Comparison of ENCODE assay signal across 11 cellular contexts in the genomic region with DNA sequence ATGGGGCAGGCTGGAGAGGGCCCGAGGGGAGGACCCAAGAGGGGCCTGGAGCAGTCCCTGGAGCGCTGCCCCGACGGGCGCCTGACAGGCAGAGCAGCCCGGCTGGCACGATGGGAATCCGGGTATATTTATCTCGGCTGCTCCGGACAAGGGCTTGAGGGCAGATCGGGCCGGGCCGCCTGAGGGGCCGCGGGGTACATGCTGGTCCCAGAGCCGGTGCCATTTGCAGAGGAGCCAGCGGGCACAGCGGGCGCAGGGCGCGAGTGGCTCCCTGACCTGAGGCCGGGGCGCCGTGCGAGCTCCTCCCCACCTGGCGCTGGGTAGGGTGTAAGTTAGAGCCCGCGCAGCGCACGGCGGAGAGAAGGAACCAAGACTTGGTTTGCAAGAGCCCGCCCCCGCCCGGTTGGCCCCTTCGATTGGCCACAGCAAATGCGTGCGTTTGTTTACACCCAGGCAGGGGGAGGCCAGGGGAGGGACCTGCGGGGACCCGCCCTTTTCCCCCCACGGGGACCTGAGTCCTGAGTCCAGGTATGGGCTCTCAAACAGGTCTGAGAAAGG. TPM values are rescaled to one million over a fixed set of nuclear protein-coding genes. Genes with fewer than 3 reads are reported as not detected.
DNase-seq lines count a peak whose midpoint lies in the region; ATAC-seq lines count a peak whose summit lies in the region.
"Had no signal": no experiment of that assay in that cellular context is flagged by ENCODE, and none has a peak within 500 bp of the region (broad histone marks: within the 10 kb centered on the region; RNA-seq: fewer than 3 reads in every experiment).

No MANE protein-coding gene starts in this region.

- H3K9ac ChIP-seq in adipocyte (ENCODE audit: low read length): no peak overlapping the region
- H3K9ac ChIP-seq in subcutaneous abdominal adipose tissue (ENCODE audit: low read length in 5 of 5): no peak overlapping the region

- peaks cover 52% of the 10 kb centered on the region for H3K27me3 ChIP-seq in adipocyte (replicated peaks; ENCODE audit: control insufficient read depth, insufficient read depth, low read length)
- peaks cover 36 to 57% (median 42%) of the 10 kb centered on the region in 5 donors for H3K27me3 ChIP-seq in subcutaneous abdominal adipose tissue (ENCODE audit: control insufficient read depth in 5 of 5, insufficient read depth in 4 of 5, low read length in 5 of 5)

- ATAC-seq in left colon: peak; percentile 56

- H3K4me3 ChIP-seq in adipocyte (ENCODE audit: low read length) (no peak overlapping the region), subcutaneous abdominal adipose tissue (ENCODE audit: low read depth in 1 of 5, low read length in 5 of 5) (peak overlapping the region in 3 of 5 donors; percentile 40 to 56 (median 42))

- H3K4me1 ChIP-seq in adipocyte (ENCODE audit: control insufficient read depth, insufficient read depth, low read length) (no peaks in the 10 kb centered on the region), subcutaneous abdominal adipose tissue (ENCODE audit: control insufficient read depth in 5 of 5, insufficient read depth in 5 of 5, low read length in 5 of 5) (peaks cover 0 to 21% (median 17%) of the 10 kb centered on the region in 5 donors)

- H3K36me3 ChIP-seq in adipocyte (ENCODE audit: control insufficient read depth, insufficient read depth, low read length, severe bottlenecking): no peaks in the 10 kb centered on the region
- H3K36me3 ChIP-seq in subcutaneous abdominal adipose tissue (ENCODE audit: control insufficient read depth in 5 of 5, insufficient read depth in 5 of 5, low read length in 5 of 5): no peaks in the 10 kb centered on the region

- peak; percentile 17 to 18 for DNase-seq in activated CD4-positive, alpha-beta T cell treated with anti-CD3 and anti-CD28 coated beads for 4 hours
- DNase-seq in activated CD4-positive, alpha-beta T cell treated with anti-CD3 and anti-CD28 coated beads for 1 hour: no peak
- DNase-seq in adipocyte (ENCODE audit: low read depth): peak; percentile 21
- DNase-seq in left colon: peak in 1 of 2 donors; percentile 43
- DNase-seq in NCI-H1092 (lab: John Stamatoyannopoulos, UW): no peak
- DNase-seq in cerebellum (ENCODE audit: low spot score): no peak
- DNase-seq in NCI-H1930 (lab: John Stamatoyannopoulos, UW): no peak

- intact Hi-C loops in left colon (cut with DNase I, micrococcal nuclease): no loop called here

- H3K27ac ChIP-seq in subcutaneous abdominal adipose tissue (ENCODE audit: low read depth, low read length): no peak overlapping the region

- H3K9me3 ChIP-seq in adipocyte (ENCODE audit: control insufficient read depth, low read length) (no peaks in the 10 kb centered on the region), subcutaneous abdominal adipose tissue (ENCODE audit: control insufficient read depth in 5 of 5, low read length in 5 of 5) (no peaks in the 10 kb centered on the region)

RNA-seq across cellular contexts. Expression of a gene that starts 0.7 kb away (rescaled TPM):
- total RNA-seq in left colon (not detected), cerebellum (6.2 TPM)
- total RNA-seq: CD4-positive, CD25-positive, alpha-beta regulatory T cell; RPMI7951 had no signal

RNA-seq across cellular contexts. Expression of a gene that starts 14.4 kb away (rescaled TPM):
- total RNA-seq in left colon: not detected
- total RNA-seq in cerebellum: not detected
- total RNA-seq: CD4-positive, CD25-positive, alpha-beta regulatory T cell; lung; RPMI7951 had no signal

RNA-seq across cellular contexts. Expression of a gene that starts 30.2 kb away (rescaled TPM):
- total RNA-seq in left colon (10 to 100 TPM; 46.1 to 81.3 TPM), cerebellum (63.8 TPM)

RNA-seq across cellular contexts. Expression of a gene that starts 50.7 kb away (rescaled TPM):
- total RNA-seq in left colon (10 to 100 TPM; 11.5 to 12.1 TPM), cerebellum (8.2 TPM)

Comparison
In these comparisons a context has a peak if more than half of its experiments do, and no peak if none do; other contexts are left out.
1. DNase-seq: peak in activated CD4-positive, alpha-beta T cell treated with anti-CD3 and anti-CD28 coated beads for 4 hours (2 of 2) and adipocyte (single experiment); none in activated CD4-positive, alpha-beta T cell treated with anti-CD3 and anti-CD28 coated beads for 1 hour (single experiment), NCI-H1092 (single experiment), cerebellum (single experiment) and NCI-H1930 (0 of 2).